In genomic region chr19:15251010-15251748, GRCh38 we compare ENCODE assay signal across 9 cellular contexts. TPM values are rescaled to one million over a fixed set of nuclear protein-coding genes. Genes with fewer than 3 reads are reported as not detected.
DNase-seq lines count a peak whose midpoint lies in the region; FAIRE-seq and TF ChIP-seq lines count a peak whose summit lies in the region.
"Had no signal": no experiment of that assay in that cellular context is flagged by ENCODE, and none has a peak within 500 bp of the region (broad histone marks: within the 10 kb centered on the region; RNA-seq: fewer than 3 reads in every experiment).

No MANE protein-coding gene starts in this region.

- H3K27me3 ChIP-seq in keratinocyte (ENCODE audit: control insufficient read depth, extremely low read depth, insufficient read depth, low read length): no peaks in the 10 kb centered on the region
- no peaks in the 10 kb centered on the region for H3K27me3 ChIP-seq in smooth muscle cell (ENCODE audit: low read depth)

- H3K9ac ChIP-seq in keratinocyte (ENCODE audit: control insufficient read depth, extremely low read depth, insufficient read depth, low read length) (peak overlapping the region; percentile 6), smooth muscle cell (ENCODE audit: low read depth) (no peak overlapping the region)

- peaks cover 38% of the 10 kb centered on the region for H3K79me2 ChIP-seq in keratinocyte (ENCODE audit: control insufficient read depth, insufficient read depth, low read length)
- H3K79me2 ChIP-seq in smooth muscle cell (ENCODE audit: low read depth): peaks cover 46% of the 10 kb centered on the region

- peaks cover 20% of the 10 kb centered on the region for H3F3A ChIP-seq in smooth muscle cell (ENCODE audit: low read depth)

- in situ Hi-C loops in ACHN (cut with HindIII; ENCODE audit: low pct_ligation_motif_present, low pct_unique_long_range_greater_than_20kb, low sequenced_read_pairs): no loop called here

- no peaks in the 10 kb centered on the region for H3K9me3 Mint-ChIP-seq in MCF 10A (ENCODE audit: unreplicated experiment)

- H3K4me3 ChIP-seq in keratinocyte (ENCODE audit: control insufficient read depth in 2 of 3, extremely low read depth in 1 of 3, insufficient read depth in 2 of 3, low read depth in 1 of 3, low read length in 3 of 3) (no peak overlapping the region), smooth muscle cell (no peak overlapping the region)

- DNase-seq in GM04504 (ENCODE audit: low read depth) (peak; percentile 56), MCF 10A (ENCODE audit: unreplicated experiment) (peak; percentile 68), keratinocyte (ENCODE audit: low read depth, low spot score) (no peak), smooth muscle cell (lab: John Stamatoyannopoulos, UW; ENCODE audit: unreplicated experiment) (no peak), ACHN (no peak), activated gamma-delta T cell (lab: John Stamatoyannopoulos, UW) (no peak)
- DNase-seq in activated T-cell treated with anti-CD3 and anti-CD28 coated beads, Interleukin-2, amount 50 U/mL, for 1 hour: no peak
- no peak for DNase-seq in stimulated activated naive CD4-positive, alpha-beta T cell treated with Interleukin-2 at 50 U/mL for 16 hours (lab: John Stamatoyannopoulos, UW)
- DNase-seq: MM.1S had no signal

- dilution Hi-C loops in keratinocyte (cut with MboI; ENCODE audit: extremely low pct_ligation_motif_present, low sequenced_read_pairs): no loop called here

- no peaks in the 10 kb centered on the region for H3K27me3 Mint-ChIP-seq in MCF 10A (ENCODE audit: insufficient read depth, unreplicated experiment)

- WGBS in smooth muscle cell (ENCODE audit: low lambda C conversion rate): 59% methylated on average over 22 of the region's 24 CpGs

- POLR2A ChIA-PET in MCF 10A (lab: Yijun Ruan, JAX): interaction anchor here (0.5 to 2.1 kb wide), 7 partner anchors 17 to 167 kb away, joined by 3 to 6 read pairs (median 4); partner anchors contain the start of genes AKAP8 and AKAP8L

- TF ChIP-seq CTCF in MCF 10A (IDR thresholded peaks at IDR 0.05; ENCODE audit: unreplicated experiment) (no peak), keratinocyte (optimal IDR thresholded peaks at IDR 0.05 in 1 of 3, IDR thresholded peaks at IDR 0.05 in 1 of 3, conservative IDR thresholded peaks at IDR 0.05 in 1 of 3; ENCODE audit: extremely low read depth in 1 of 3, insufficient read depth in 2 of 3, low read length in 3 of 3) (no peak), smooth muscle cell (IDR thresholded peaks at IDR 0.05; ENCODE audit: borderline replicate concordance, insufficient read depth, poor library complexity, severe bottlenecking) (no peak)

- H4K20me1 ChIP-seq in keratinocyte (ENCODE audit: control insufficient read depth, extremely low read depth, insufficient read depth, low read length) (peaks cover 39% of the 10 kb centered on the region), smooth muscle cell (ENCODE audit: low read depth) (peaks cover 100% of the 10 kb centered on the region)

- FAIRE-seq in keratinocyte (lab: Jason Lieb, UNC): no peak

- CTCF ChIA-PET in MCF 10A (lab: Yijun Ruan, JAX): interaction anchor here (0.6 to 4.5 kb wide), 9 partner anchors 9 to 804 kb away, joined by 3 to 25 read pairs (median 3); no protein-coding TSS in a partner anchor

- H3K9me3 ChIP-seq in keratinocyte (ENCODE audit: control insufficient read depth, low read depth, low read length) (no peaks in the 10 kb centered on the region), smooth muscle cell (replicated peaks; ENCODE audit: low read depth) (no peaks in the 10 kb centered on the region)

- H3K27ac ChIP-seq in keratinocyte (ENCODE audit: control insufficient read depth, insufficient read depth, low read length) (no peak overlapping the region), smooth muscle cell (ENCODE audit: low read depth) (peak overlapping the region; percentile 97)

- peaks cover 73% of the 10 kb centered on the region for H3K36me3 Mint-ChIP-seq in MCF 10A (ENCODE audit: insufficient read depth, unreplicated experiment)

- H3K4me2 ChIP-seq in keratinocyte (ENCODE audit: control insufficient read depth, extremely low read depth, insufficient read depth, low read depth, low read length) (no peak overlapping the region), smooth muscle cell (peak overlapping the region; percentile 76)

- H3K4me1 Mint-ChIP-seq in MCF 10A (ENCODE audit: insufficient read depth, unreplicated experiment): peaks cover 27% of the 10 kb centered on the region

- H3K4me3 Mint-ChIP-seq in MCF 10A (ENCODE audit: unreplicated experiment): no peak overlapping the region

- intact Hi-C loops in MCF 10A (cut with micrococcal nuclease): loop anchor here (5.0 kb wide), 1 partner anchor 74 kb away; no protein-coding TSS in a partner anchor

- H3K9me1 ChIP-seq in keratinocyte (ENCODE audit: control insufficient read depth, extremely low read depth, insufficient read depth, low read length): no peaks in the 10 kb centered on the region

- no peak overlapping the region for H2AFZ ChIP-seq in keratinocyte (ENCODE audit: control insufficient read depth, low read length)
- H2AFZ ChIP-seq in smooth muscle cell (ENCODE audit: low read depth): no peak overlapping the region

- no TSS peak for BruUV-seq in MCF 10A (replicated peaks; lab: Mats Ljungman, UMichigan)

- H3K36me3 ChIP-seq in keratinocyte (ENCODE audit: control insufficient read depth in 2 of 2, extremely low read depth in 1 of 2, insufficient read depth in 2 of 2, low read length in 2 of 2) (peaks cover 50 to 65% of the 10 kb centered on the region in 2 experiments), smooth muscle cell (ENCODE audit: low read depth) (no peaks in the 10 kb centered on the region)

- H3K4me1 ChIP-seq in keratinocyte (ENCODE audit: control insufficient read depth, extremely low read depth, insufficient read depth, low read length) (peaks cover 24% of the 10 kb centered on the region), smooth muscle cell (ENCODE audit: low read depth) (peaks cover 16% of the 10 kb centered on the region)

- H3K27ac Mint-ChIP-seq in MCF 10A (ENCODE audit: low read depth, unreplicated experiment): no peak overlapping the region

RNA-seq across cellular contexts. Expression of gene EPHX3, which starts 18.9 kb away (rescaled TPM):
- total RNA-seq in MCF 10A (2022) (0.96 and 1.1 TPM in 2 replicates), smooth muscle cell (3.6 and 4.0 TPM in 2 replicates)
- polyA plus RNA-seq in keratinocyte (0.33 to 1.2 TPM (median 0.51 TPM) in 3 replicates), smooth muscle cell (3.1 and 10.3 TPM in 2 replicates)
- polyA plus RNA-seq in keratinocyte (2011; ENCODE audit: low read depth): 5.2 TPM
- 0.27 and 0.40 TPM in 2 replicates for polyA plus RNA-seq in keratinocyte (2011; cell fraction: cytosol; rRNA removed)
- polyA plus RNA-seq in keratinocyte (2011; cell fraction: nucleus; rRNA removed): 1.7 and 2.1 TPM in 2 replicates
- polyA plus RNA-seq in keratinocyte (2012; ENCODE audit: low replicate concordance): 0.39 and 16.9 TPM in 2 replicates
- polyA minus RNA-seq in keratinocyte: 1.2 to 1.5 TPM (median 1.4 TPM) in 3 replicates
- not detected for polyA minus RNA-seq in keratinocyte (2011; cell fraction: cytosol; rRNA and poly(A)+ RNA removed)
- 0.93 and 1.1 TPM in 2 replicates for polyA minus RNA-seq in keratinocyte (2011; cell fraction: nucleus; rRNA and poly(A)+ RNA removed)

RNA-seq across cellular contexts. Expression of gene NOTCH3, which starts 50.4 kb away (rescaled TPM):
- total RNA-seq in MCF 10A (2022) (3.7 and 7.7 TPM in 2 replicates), smooth muscle cell (56.6 and 72.0 TPM in 2 replicates)
- polyA plus RNA-seq in keratinocyte (2.5 to 14.9 TPM (median 4.1 TPM) in 3 replicates), smooth muscle cell (92.5 and 122 TPM in 2 replicates)
- 39.1 TPM for polyA plus RNA-seq in keratinocyte (2011; ENCODE audit: low read depth)
- 1.7 and 3.5 TPM in 2 replicates for polyA plus RNA-seq in keratinocyte (2011; cell fraction: cytosol; rRNA removed)
- 29.6 and 36.8 TPM in 2 replicates for polyA plus RNA-seq in keratinocyte (2011; cell fraction: nucleus; rRNA removed)
- polyA plus RNA-seq in keratinocyte (2012; ENCODE audit: low replicate concordance): 4.2 and 45.4 TPM in 2 replicates
- polyA minus RNA-seq in keratinocyte: 17.6 to 102 TPM (median 31.2 TPM) in 3 replicates
- polyA minus RNA-seq in keratinocyte (2011; cell fraction: cytosol; rRNA and poly(A)+ RNA removed): 58.3 TPM
- polyA minus RNA-seq in keratinocyte (2011; cell fraction: nucleus; rRNA and poly(A)+ RNA removed): 138 and 146 TPM in 2 replicates

Comparison
In these comparisons a context has a peak if more than half of its experiments do, and no peak if none do; other contexts are left out.
1. DNase-seq: peak in GM04504 (single experiment) and MCF 10A (single experiment); none in keratinocyte (single experiment), smooth muscle cell (single experiment), ACHN (single experiment), activated T-cell treated with anti-CD3 and anti-CD28 coated beads, Interleukin-2, amount 50 U/mL, for 1 hour (single experiment), activated gamma-delta T cell (single experiment) and stimulated activated naive CD4-positive, alpha-beta T cell treated with Interleukin-2 at 50 U/mL for 16 hours (single experiment).